1 cellular context compared by ENCODE assay signal in genomic region chr10:124043310-124044142, GRCh38.
A peak's percentile ranks its signal among the peaks of the same experiment; 100 is the strongest.
TF ChIP-seq lines count a peak whose summit lies in the region.

No MANE protein-coding gene starts in this region.

TF ChIP-seq in HepG2, 621 proteins besides CTCF, POLR2A, EP300 and RAD21 (continued from another document and continues in another):
- no peak for TF ChIP-seq ZBTB40 (IDR thresholded peaks at IDR 0.05)
- TF ChIP-seq ZBTB40 (CRISPR knock-in tag; IDR thresholded peaks at IDR 0.05), result peak; percentile 84
- TF ChIP-seq CHD4 (IDR thresholded peaks at IDR 0.05; ENCODE audit: borderline replicate concordance, low read length), result peak; percentile 55; the same call in 1 of the 2 replicates
- peak; percentile 96 for TF ChIP-seq ZSCAN21 (CRISPR knock-in tag; IDR thresholded peaks at IDR 0.05; ENCODE audit: borderline replicate concordance)
- TF ChIP-seq ZNF468 (CRISPR knock-in tag; IDR thresholded peaks at IDR 0.05), result peak; percentile 97; the same call in 1 of the 2 replicates
- TF ChIP-seq MAZ (IDR thresholded peaks at IDR 0.05; ENCODE audit: borderline replicate concordance, low read depth, low read length), result no peak
- TF ChIP-seq MAZ (CRISPR knock-in tag; IDR thresholded peaks at IDR 0.05; ENCODE audit: low read depth), result peak; percentile 69
- TF ChIP-seq PITX1 (CRISPR knock-in tag; IDR thresholded peaks at IDR 0.05), result peak; percentile 89
- TF ChIP-seq ZNF552 (CRISPR knock-in tag; IDR thresholded peaks at IDR 0.05; ENCODE audit: borderline replicate concordance), result peak; percentile 95
- TF ChIP-seq NCOR1 (IDR thresholded peaks at IDR 0.05; ENCODE audit: borderline replicate concordance, low read length), result peak; percentile 82; the same call in 1 of the 2 replicates
- peak; percentile 97 for TF ChIP-seq ZNF652 (CRISPR knock-in tag; IDR thresholded peaks at IDR 0.05; ENCODE audit: borderline replicate concordance, low read depth)
- no peak for TF ChIP-seq U2AF1 (optimal IDR thresholded peaks at IDR 0.05; ENCODE audit: low read depth, low read length)
- no peak for TF ChIP-seq NPAS2 (CRISPR knock-in tag; IDR thresholded peaks at IDR 0.05; ENCODE audit: borderline replicate concordance)
- peak; percentile 88; the same call in 1 of the 2 replicates for TF ChIP-seq NFKB2 (CRISPR knock-in tag; IDR thresholded peaks at IDR 0.05; ENCODE audit: borderline replicate concordance)
- no peak for TF ChIP-seq ATF4 (CRISPR knock-in tag; IDR thresholded peaks at IDR 0.05)
- TF ChIP-seq ZNF430 (CRISPR knock-in tag; IDR thresholded peaks at IDR 0.05), result 0 out of 2 replicates have a peak, but pooled peaks have one; percentile 63
- no peak; the same call in none of the 2 replicates for TF ChIP-seq ZNF772 (CRISPR knock-in tag; IDR thresholded peaks at IDR 0.05)
- TF ChIP-seq ZBTB2 (CRISPR knock-in tag; IDR thresholded peaks at IDR 0.05; ENCODE audit: low read depth), result no peak
- TF ChIP-seq DNMT3B (CRISPR knock-in tag; conservative IDR thresholded peaks at IDR 0.05), result no peak
- TF ChIP-seq ZNF207 (IDR thresholded peaks at IDR 0.05; ENCODE audit: borderline replicate concordance), result no peak
- TF ChIP-seq ZNF446 (CRISPR knock-in tag; IDR thresholded peaks at IDR 0.05), result no peak
- 0 out of 2 replicates have a peak, but pooled peaks have one; percentile 61 for TF ChIP-seq KLF13 (CRISPR knock-in tag; IDR thresholded peaks at IDR 0.05)
- 0 out of 2 replicates have a peak, but pooled peaks have one; percentile 30 for TF ChIP-seq DRAP1 (CRISPR knock-in tag; IDR thresholded peaks at IDR 0.05)
- TF ChIP-seq TMF1 (CRISPR knock-in tag; IDR thresholded peaks at IDR 0.05; ENCODE audit: low read depth), result peak; percentile 61; the same call in 1 of the 2 replicates
- peak; percentile 71 for TF ChIP-seq RERE (CRISPR knock-in tag; IDR thresholded peaks at IDR 0.05; ENCODE audit: low read depth)
- TF ChIP-seq SP1 (IDR thresholded peaks at IDR 0.05), result no peak
- peak; percentile 13; the same call in 1 of the 2 replicates for TF ChIP-seq SP1 (CRISPR knock-in tag; IDR thresholded peaks at IDR 0.05)
- peak; percentile 90 for TF ChIP-seq ZBTB38 (CRISPR knock-in tag; IDR thresholded peaks at IDR 0.05)
- no peak; the same call in 1 of the 2 replicates for TF ChIP-seq ZNF225 (CRISPR knock-in tag; IDR thresholded peaks at IDR 0.05)
- TF ChIP-seq ZNF816 (CRISPR knock-in tag; IDR thresholded peaks at IDR 0.05; ENCODE audit: borderline replicate concordance), result peak; percentile 54; the same call in 1 of the 2 replicates
- no peak for TF ChIP-seq ZNF530 (CRISPR knock-in tag; IDR thresholded peaks at IDR 0.05; ENCODE audit: low read depth)
- TF ChIP-seq NFATC3 (CRISPR knock-in tag; IDR thresholded peaks at IDR 0.05), result no peak
- TF ChIP-seq GLMP (CRISPR knock-in tag; IDR thresholded peaks at IDR 0.05; ENCODE audit: borderline replicate concordance), result no peak
- TF ChIP-seq GPBP1L1 (CRISPR knock-in tag; IDR thresholded peaks at IDR 0.05), result no peak
- peak; percentile 92 for TF ChIP-seq FOXP4 (CRISPR knock-in tag; IDR thresholded peaks at IDR 0.05)
